ENCODE assay signal across 1 cellular context in the genomic region with DNA sequence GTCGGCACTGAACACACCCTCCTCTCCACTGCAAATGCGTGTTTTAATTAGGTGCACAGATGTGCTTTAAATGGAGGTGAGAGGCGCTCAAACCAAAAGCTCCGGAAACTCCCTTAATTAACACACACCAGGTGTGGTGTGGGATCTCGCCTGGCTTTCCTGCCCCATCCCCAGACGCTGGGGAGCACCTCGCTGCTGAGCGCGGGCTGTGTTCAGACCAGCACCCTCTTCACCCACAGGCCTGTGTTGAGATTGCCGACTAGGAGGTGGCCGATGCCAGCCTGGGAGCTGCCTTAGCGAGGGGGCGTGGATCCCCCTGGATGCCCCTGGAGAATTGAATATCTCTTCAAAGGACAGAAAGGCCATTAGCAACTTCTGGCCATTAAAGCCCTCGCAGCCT.
TF ChIP-seq lines count a peak whose summit lies in the region.

No MANE protein-coding gene starts in this region.

TF ChIP-seq in GM23338, 12 proteins besides CTCF, POLR2A, EP300 and RAD21 (continued from another document):
- TF ChIP-seq, protein P1, sequence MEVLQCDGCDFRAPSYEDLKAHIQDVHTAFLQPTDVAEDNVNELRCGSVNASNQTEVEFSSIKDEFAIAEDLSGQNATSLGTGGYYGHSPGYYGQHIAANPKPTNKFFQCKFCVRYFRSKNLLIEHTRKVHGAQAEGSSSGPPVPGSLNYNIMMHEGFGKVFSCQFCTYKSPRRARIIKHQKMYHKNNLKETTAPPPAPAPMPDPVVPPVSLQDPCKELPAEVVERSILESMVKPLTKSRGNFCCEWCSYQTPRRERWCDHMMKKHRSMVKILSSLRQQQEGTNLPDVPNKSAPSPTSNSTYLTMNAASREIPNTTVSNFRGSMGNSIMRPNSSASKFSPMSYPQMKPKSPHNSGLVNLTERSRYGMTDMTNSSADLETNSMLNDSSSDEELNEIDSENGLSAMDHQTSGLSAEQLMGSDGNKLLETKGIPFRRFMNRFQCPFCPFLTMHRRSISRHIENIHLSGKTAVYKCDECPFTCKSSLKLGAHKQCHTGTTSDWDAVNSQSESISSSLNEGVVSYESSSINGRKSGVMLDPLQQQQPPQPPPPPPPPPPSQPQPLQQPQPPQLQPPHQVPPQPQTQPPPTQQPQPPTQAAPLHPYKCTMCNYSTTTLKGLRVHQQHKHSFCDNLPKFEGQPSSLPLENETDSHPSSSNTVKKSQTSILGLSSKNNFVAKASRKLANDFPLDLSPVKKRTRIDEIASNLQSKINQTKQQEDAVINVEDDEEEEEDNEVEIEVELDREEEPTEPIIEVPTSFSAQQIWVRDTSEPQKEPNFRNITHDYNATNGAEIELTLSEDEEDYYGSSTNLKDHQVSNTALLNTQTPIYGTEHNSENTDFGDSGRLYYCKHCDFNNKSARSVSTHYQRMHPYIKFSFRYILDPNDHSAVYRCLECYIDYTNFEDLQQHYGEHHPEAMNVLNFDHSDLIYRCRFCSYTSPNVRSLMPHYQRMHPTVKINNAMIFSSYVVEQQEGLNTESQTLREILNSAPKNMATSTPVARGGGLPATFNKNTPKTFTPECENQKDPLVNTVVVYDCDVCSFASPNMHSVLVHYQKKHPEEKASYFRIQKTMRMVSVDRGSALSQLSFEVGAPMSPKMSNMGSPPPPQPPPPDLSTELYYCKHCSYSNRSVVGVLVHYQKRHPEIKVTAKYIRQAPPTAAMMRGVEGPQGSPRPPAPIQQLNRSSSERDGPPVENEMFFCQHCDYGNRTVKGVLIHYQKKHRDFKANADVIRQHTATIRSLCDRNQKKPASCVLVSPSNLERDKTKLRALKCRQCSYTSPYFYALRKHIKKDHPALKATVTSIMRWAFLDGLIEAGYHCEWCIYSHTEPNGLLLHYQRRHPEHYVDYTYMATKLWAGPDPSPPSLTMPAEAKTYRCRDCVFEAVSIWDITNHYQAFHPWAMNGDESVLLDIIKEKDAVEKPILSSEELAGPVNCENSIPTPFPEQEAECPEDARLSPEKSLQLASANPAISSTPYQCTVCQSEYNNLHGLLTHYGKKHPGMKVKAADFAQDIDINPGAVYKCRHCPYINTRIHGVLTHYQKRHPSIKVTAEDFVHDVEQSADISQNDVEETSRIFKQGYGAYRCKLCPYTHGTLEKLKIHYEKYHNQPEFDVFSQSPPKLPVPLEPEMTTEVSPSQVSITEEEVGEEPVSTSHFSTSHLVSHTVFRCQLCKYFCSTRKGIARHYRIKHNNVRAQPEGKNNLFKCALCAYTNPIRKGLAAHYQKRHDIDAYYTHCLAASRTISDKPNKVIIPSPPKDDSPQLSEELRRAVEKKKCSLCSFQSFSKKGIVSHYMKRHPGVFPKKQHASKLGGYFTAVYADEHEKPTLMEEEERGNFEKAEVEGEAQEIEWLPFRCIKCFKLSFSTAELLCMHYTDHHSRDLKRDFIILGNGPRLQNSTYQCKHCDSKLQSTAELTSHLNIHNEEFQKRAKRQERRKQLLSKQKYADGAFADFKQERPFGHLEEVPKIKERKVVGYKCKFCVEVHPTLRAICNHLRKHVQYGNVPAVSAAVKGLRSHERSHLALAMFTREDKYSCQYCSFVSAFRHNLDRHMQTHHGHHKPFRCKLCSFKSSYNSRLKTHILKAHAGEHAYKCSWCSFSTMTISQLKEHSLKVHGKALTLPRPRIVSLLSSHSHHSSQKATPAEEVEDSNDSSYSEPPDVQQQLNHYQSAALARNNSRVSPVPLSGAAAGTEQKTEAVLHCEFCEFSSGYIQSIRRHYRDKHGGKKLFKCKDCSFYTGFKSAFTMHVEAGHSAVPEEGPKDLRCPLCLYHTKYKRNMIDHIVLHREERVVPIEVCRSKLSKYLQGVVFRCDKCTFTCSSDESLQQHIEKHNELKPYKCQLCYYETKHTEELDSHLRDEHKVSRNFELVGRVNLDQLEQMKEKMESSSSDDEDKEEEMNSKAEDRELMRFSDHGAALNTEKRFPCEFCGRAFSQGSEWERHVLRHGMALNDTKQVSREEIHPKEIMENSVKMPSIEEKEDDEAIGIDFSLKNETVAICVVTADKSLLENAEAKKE (CRISPR knock-in tag; IDR thresholded peaks at IDR 0.05), result no peak
